ENCODE assay signal across 18 cellular contexts in genomic region chr22:30000566-30000965, GRCh38.
DNase-seq lines count a peak whose midpoint lies in the region; ATAC-seq and TF ChIP-seq lines count a peak whose summit lies in the region.
"Had no signal": no experiment of that assay in that cellular context is flagged by ENCODE, and none has a peak within 500 bp of the region (broad histone marks: within the 10 kb centered on the region; RNA-seq: fewer than 3 reads in every experiment).

No MANE protein-coding gene starts in this region.

- no peaks in the 10 kb centered on the region for H3K9me3 Mint-ChIP-seq in stimulated activated effector memory CD8-positive, alpha-beta T cell treated with anti-CD3 and anti-CD28 coated beads, Interleukin-12 subunit alpha, Interleukin-12 subunit beta, amount 100 ng/mL, for 72 hours

- peak overlapping the region; percentile 24 for H3K27ac Mint-ChIP-seq in stimulated activated effector memory CD8-positive, alpha-beta T cell treated with anti-CD3 and anti-CD28 coated beads, Interleukin-12 subunit alpha, Interleukin-12 subunit beta, amount 100 ng/mL, for 72 hours

- no peak overlapping the region for H3K4me3 Mint-ChIP-seq in stimulated activated effector memory CD8-positive, alpha-beta T cell treated with anti-CD3 and anti-CD28 coated beads, Interleukin-12 subunit alpha, Interleukin-12 subunit beta, amount 100 ng/mL, for 72 hours

- no peak for TF ChIP-seq CTCF in fibroblast of mammary gland (conservative IDR thresholded peaks at IDR 0.05; ENCODE audit: control insufficient read depth, insufficient read depth, low read depth, low read length)

- ATAC-seq in SK-N-SH treated with all-trans-retinoic acid at 6 μM for 48 hours: 0 out of 3 replicates have a peak, but pooled peaks have one; percentile 19
- peak; percentile 65 for ATAC-seq in stimulated activated effector memory CD8-positive, alpha-beta T cell treated with anti-CD3 and anti-CD28 coated beads, Interleukin-12 subunit alpha, Interleukin-12 subunit beta, amount 100 ng/mL, for 72 hours
- ATAC-seq in GM18520 (IDR thresholded peaks at IDR 0.05; ENCODE audit: unreplicated experiment): no peak
- ATAC-seq in HG02884 (IDR thresholded peaks at IDR 0.05; ENCODE audit: unreplicated experiment): no peak
- ATAC-seq: HCT116, Panc1 had no signal

- H3K4me1 Mint-ChIP-seq in stimulated activated effector memory CD8-positive, alpha-beta T cell treated with anti-CD3 and anti-CD28 coated beads, Interleukin-12 subunit alpha, Interleukin-12 subunit beta, amount 100 ng/mL, for 72 hours: peaks cover 6% of the 10 kb centered on the region

- H3K4me3 ChIP-seq in fibroblast of mammary gland (ENCODE audit: control insufficient read depth, low read depth, low read length): no peak overlapping the region
- H3K4me3 ChIP-seq: BLaER1 treated with 17β-estradiol and CSF1 and Interleukin-3, amounts not matched to agents 10 nM and 100 nM; tibial nerve had no signal

- DNase-seq in stimulated activated CD4-positive, alpha-beta T cell treated with anti-CD3 and anti-CD28 coated beads, Interleukin-15, amount 100 ng/mL, for 24 hours: peak; percentile 25
- DNase-seq in stimulated activated CD4-positive, alpha-beta T cell treated with anti-CD3 and anti-CD28 coated beads, Interleukin-12 subunit alpha, Interleukin-12 subunit beta, amount 100 ng/mL, for 4 hours: no peak
- peak; percentile 40 for DNase-seq in fibroblast of mammary gland (ENCODE audit: low read depth)
- DNase-seq in stimulated activated effector memory CD8-positive, alpha-beta T cell treated with anti-CD3 and anti-CD28 coated beads, Interleukin-12 subunit alpha, Interleukin-12 subunit beta, amount 100 ng/mL, for 72 hours (ENCODE audit: low spot score in 2 of 2): no peak
- DNase-seq in NCI-H526 (lab: John Stamatoyannopoulos, UW): no peak
- DNase-seq: activated gamma-delta T cell treated with Interleukin-2 at 50 U/mL for 16 hours, cerebellar nuclear complex, DND-41, islet precursor cell, NCI-H1930, NCI-H69 had no signal

- H3K36me3 Mint-ChIP-seq in stimulated activated effector memory CD8-positive, alpha-beta T cell treated with anti-CD3 and anti-CD28 coated beads, Interleukin-12 subunit alpha, Interleukin-12 subunit beta, amount 100 ng/mL, for 72 hours: peaks cover 31% of the 10 kb centered on the region

TF ChIP-seq in SK-N-SH treated with all-trans-retinoic acid at 6 μM for 48 hours, 23 proteins besides CTCF, POLR2A, EP300 and RAD21:
- TF ChIP-seq ZNF70 (CRISPR knock-in tag; IDR thresholded peaks at IDR 0.05): no peak
- TF ChIP-seq CSDC2 (CRISPR knock-in tag; IDR thresholded peaks at IDR 0.05): no peak
- TF ChIP-seq SNAI2 (CRISPR knock-in tag; IDR thresholded peaks at IDR 0.05): no peak
- TF ChIP-seq TOX (CRISPR knock-in tag; IDR thresholded peaks at IDR 0.05; ENCODE audit: borderline replicate concordance): no peak
- TF ChIP-seq ARNTL (CRISPR knock-in tag; IDR thresholded peaks at IDR 0.05; ENCODE audit: borderline replicate concordance, low read depth): no peak
- TF ChIP-seq ZNF8 (CRISPR knock-in tag; IDR thresholded peaks at IDR 0.05): no peak
- TF ChIP-seq, protein P1, sequence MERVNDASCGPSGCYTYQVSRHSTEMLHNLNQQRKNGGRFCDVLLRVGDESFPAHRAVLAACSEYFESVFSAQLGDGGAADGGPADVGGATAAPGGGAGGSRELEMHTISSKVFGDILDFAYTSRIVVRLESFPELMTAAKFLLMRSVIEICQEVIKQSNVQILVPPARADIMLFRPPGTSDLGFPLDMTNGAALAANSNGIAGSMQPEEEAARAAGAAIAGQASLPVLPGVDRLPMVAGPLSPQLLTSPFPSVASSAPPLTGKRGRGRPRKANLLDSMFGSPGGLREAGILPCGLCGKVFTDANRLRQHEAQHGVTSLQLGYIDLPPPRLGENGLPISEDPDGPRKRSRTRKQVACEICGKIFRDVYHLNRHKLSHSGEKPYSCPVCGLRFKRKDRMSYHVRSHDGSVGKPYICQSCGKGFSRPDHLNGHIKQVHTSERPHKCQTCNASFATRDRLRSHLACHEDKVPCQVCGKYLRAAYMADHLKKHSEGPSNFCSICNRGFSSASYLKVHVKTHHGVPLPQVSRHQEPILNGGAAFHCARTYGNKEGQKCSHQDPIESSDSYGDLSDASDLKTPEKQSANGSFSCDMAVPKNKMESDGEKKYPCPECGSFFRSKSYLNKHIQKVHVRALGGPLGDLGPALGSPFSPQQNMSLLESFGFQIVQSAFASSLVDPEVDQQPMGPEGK (CRISPR knock-in tag; IDR thresholded peaks at IDR 0.05; ENCODE audit: borderline replicate concordance): no peak
- no peak for TF ChIP-seq OSR1 (CRISPR knock-in tag; IDR thresholded peaks at IDR 0.05)
- no peak for TF ChIP-seq TCF4 (CRISPR knock-in tag; IDR thresholded peaks at IDR 0.05; ENCODE audit: borderline replicate concordance)
- TF ChIP-seq ZC3H10 (CRISPR knock-in tag; IDR thresholded peaks at IDR 0.05): no peak
- no peak for TF ChIP-seq RARB (CRISPR knock-in tag; IDR thresholded peaks at IDR 0.05)
- no peak for TF ChIP-seq CSRNP3 (CRISPR knock-in tag; IDR thresholded peaks at IDR 0.05)
- TF ChIP-seq ZNF565 (CRISPR knock-in tag; conservative IDR thresholded peaks at IDR 0.05; ENCODE audit: low read depth): no peak

Comparison
In these comparisons a context has a peak if more than half of its experiments do, and no peak if none do; other contexts are left out.
1. DNase-seq: peak in stimulated activated CD4-positive, alpha-beta T cell treated with anti-CD3 and anti-CD28 coated beads, Interleukin-15, amount 100 ng/mL, for 24 hours (single experiment) and fibroblast of mammary gland (single experiment); none in stimulated activated CD4-positive, alpha-beta T cell treated with anti-CD3 and anti-CD28 coated beads, Interleukin-12 subunit alpha, Interleukin-12 subunit beta, amount 100 ng/mL, for 4 hours (single experiment), stimulated activated effector memory CD8-positive, alpha-beta T cell treated with anti-CD3 and anti-CD28 coated beads, Interleukin-12 subunit alpha, Interleukin-12 subunit beta, amount 100 ng/mL, for 72 hours (0 of 2) and NCI-H526 (0 of 2).
2. ATAC-seq: peak in SK-N-SH treated with all-trans-retinoic acid at 6 μM for 48 hours (single experiment) and stimulated activated effector memory CD8-positive, alpha-beta T cell treated with anti-CD3 and anti-CD28 coated beads, Interleukin-12 subunit alpha, Interleukin-12 subunit beta, amount 100 ng/mL, for 72 hours (single experiment); none in GM18520 (single experiment) and HG02884 (single experiment).